ENCODE assay signal across 28 cellular contexts in genomic region chr12:3015356-3015755, GRCh38. TPM values are rescaled to one million over a fixed set of nuclear protein-coding genes. Genes with fewer than 3 reads are reported as not detected.
"Had no signal": no experiment of that assay in that cellular context is flagged by ENCODE, and none has a peak within 500 bp of the region (broad histone marks: within the 10 kb centered on the region; RNA-seq: fewer than 3 reads in every experiment).

No MANE protein-coding gene starts in this region.

- H3K9me3 Mint-ChIP-seq: activated B cell treated with CpG ODN at 0.5 μM for 24 hours; activated CD4-positive, alpha-beta T cell treated with anti-CD3 and anti-CD28 coated beads, Interleukin-2, amount 10 ng/mL, durations not matched to agents 24 days and 14 days; activated naive CD8-positive, alpha-beta T cell treated with anti-CD3 and anti-CD28 coated beads, Interleukin-2, amount 10 ng/mL, durations not matched to agents 7 days and 5 days; activated T-helper 17 cell treated with anti-CD3 and anti-CD28 coated beads, Interleukin-2, amount 50 U/mL, for 72 hours; T-helper 1 cell treated with Interleukin-12 subunit alpha and Interleukin-12 subunit beta and Interleukin-4 antibody, amounts not matched to agents 30 μg/mL and 1 μg/mL, for 36 hours had no signal

- H3K4me1 ChIP-seq: adrenal gland had no signal

- H3K4me3 Mint-ChIP-seq: activated B cell treated with CpG ODN at 0.5 μM for 24 hours; activated CD4-positive, alpha-beta T cell treated with anti-CD3 and anti-CD28 coated beads, Interleukin-2, amount 10 ng/mL, durations not matched to agents 24 days and 14 days; activated naive CD8-positive, alpha-beta T cell treated with anti-CD3 and anti-CD28 coated beads, Interleukin-2, amount 10 ng/mL, durations not matched to agents 7 days and 5 days; activated T-helper 17 cell treated with anti-CD3 and anti-CD28 coated beads, Interleukin-2, amount 50 U/mL, for 72 hours; T-helper 1 cell treated with Interleukin-12 subunit alpha and Interleukin-12 subunit beta and Interleukin-4 antibody, amounts not matched to agents 30 μg/mL and 1 μg/mL, for 36 hours had no signal

- H3K4me3 ChIP-seq: adrenal gland, MG63 had no signal

- H3K27me3 ChIP-seq: adrenal gland, MG63 had no signal

- DNase-seq: activated B cell treated with CpG ODN at 0.5 μM for 24 hours; activated CD4-positive, alpha-beta T cell treated with anti-CD3 and anti-CD28 coated beads for 1 hour; activated CD4-positive, alpha-beta T cell treated with anti-CD3 and anti-CD28 coated beads, Interleukin-2, amount 10 ng/mL, durations not matched to agents 24 days and 14 days; activated CD4-positive, alpha-beta T cell treated with anti-CD3 and anti-CD28 coated beads, Interleukin-2, amount 50 U/mL, for 48 hours; activated CD8-positive, alpha-beta memory T cell treated with anti-CD3 and anti-CD28 coated beads for 24 hours; activated gamma-delta T cell; activated naive CD4-positive, alpha-beta T cell treated with anti-CD3 and anti-CD28 coated beads, Interleukin-2, amount 50 U/mL, for 16 hours; activated naive CD8-positive, alpha-beta T cell treated with anti-CD3 and anti-CD28 coated beads, Interleukin-2, amount 10 ng/mL, durations not matched to agents 7 days and 5 days; activated T-cell treated with anti-CD3 and anti-CD28 coated beads, Interleukin-2, amount 50 U/mL, for 48 hours; anterior cingulate cortex; caudate nucleus; MG63; NCI-H1092 treated with DMSO at 0.1 percent for 48 hours; NCI-H1417 treated with DMSO at 0.1 percent for 48 hours; NCI-H1694; NCI-H2029 treated with DMSO at 0.1 percent for 48 hours; NCI-H345; NCI-H510A; NCI-H69; NK-92 treated with Interleukin-12 subunit alpha and Interleukin-12 subunit beta, amount 100 ng/mL, for 24 hours; OCI-M1; RPMI8226; SHP77; T-helper 9 cell had no signal

- H3K36me3 Mint-ChIP-seq: activated naive CD8-positive, alpha-beta T cell treated with anti-CD3 and anti-CD28 coated beads, Interleukin-2, amount 10 ng/mL, durations not matched to agents 7 days and 5 days had no signal

- ATAC-seq: activated T-helper 17 cell treated with anti-CD3 and anti-CD28 coated beads, Interleukin-2, amount 50 U/mL, for 72 hours; Panc1 had no signal

- H3K36me3 ChIP-seq: adrenal gland had no signal

- H3K27me3 Mint-ChIP-seq: activated CD4-positive, alpha-beta T cell treated with anti-CD3 and anti-CD28 coated beads, Interleukin-2, amount 10 ng/mL, durations not matched to agents 24 days and 14 days; activated naive CD8-positive, alpha-beta T cell treated with anti-CD3 and anti-CD28 coated beads, Interleukin-2, amount 10 ng/mL, durations not matched to agents 7 days and 5 days had no signal

- H3K4me1 Mint-ChIP-seq: activated B cell treated with CpG ODN at 0.5 μM for 24 hours; activated naive CD8-positive, alpha-beta T cell treated with anti-CD3 and anti-CD28 coated beads, Interleukin-2, amount 10 ng/mL, durations not matched to agents 7 days and 5 days; activated T-helper 17 cell treated with anti-CD3 and anti-CD28 coated beads, Interleukin-2, amount 50 U/mL, for 72 hours had no signal

- H3K27ac Mint-ChIP-seq: activated B cell treated with CpG ODN at 0.5 μM for 24 hours; activated CD4-positive, alpha-beta T cell treated with anti-CD3 and anti-CD28 coated beads, Interleukin-2, amount 10 ng/mL, durations not matched to agents 24 days and 14 days; activated naive CD8-positive, alpha-beta T cell treated with anti-CD3 and anti-CD28 coated beads, Interleukin-2, amount 10 ng/mL, durations not matched to agents 7 days and 5 days; activated T-helper 17 cell treated with anti-CD3 and anti-CD28 coated beads, Interleukin-2, amount 50 U/mL, for 72 hours; T-helper 1 cell treated with Interleukin-12 subunit alpha and Interleukin-12 subunit beta and Interleukin-4 antibody, amounts not matched to agents 30 μg/mL and 1 μg/mL, for 36 hours had no signal

- H3K9me3 ChIP-seq: adrenal gland, MG63 had no signal

RNA-seq across cellular contexts. Expression of gene TEAD4, which starts 56.2 kb away (rescaled TPM):
- total RNA-seq: activated B cell treated with CpG ODN at 0.5 μM for 24 hours; activated naive CD8-positive, alpha-beta T cell treated with anti-CD3 and anti-CD28 coated beads, Interleukin-2, amount 10 ng/mL, durations not matched to agents 7 days and 5 days had no signal
